13 cellular contexts compared by ENCODE assay signal in the genomic region with DNA sequence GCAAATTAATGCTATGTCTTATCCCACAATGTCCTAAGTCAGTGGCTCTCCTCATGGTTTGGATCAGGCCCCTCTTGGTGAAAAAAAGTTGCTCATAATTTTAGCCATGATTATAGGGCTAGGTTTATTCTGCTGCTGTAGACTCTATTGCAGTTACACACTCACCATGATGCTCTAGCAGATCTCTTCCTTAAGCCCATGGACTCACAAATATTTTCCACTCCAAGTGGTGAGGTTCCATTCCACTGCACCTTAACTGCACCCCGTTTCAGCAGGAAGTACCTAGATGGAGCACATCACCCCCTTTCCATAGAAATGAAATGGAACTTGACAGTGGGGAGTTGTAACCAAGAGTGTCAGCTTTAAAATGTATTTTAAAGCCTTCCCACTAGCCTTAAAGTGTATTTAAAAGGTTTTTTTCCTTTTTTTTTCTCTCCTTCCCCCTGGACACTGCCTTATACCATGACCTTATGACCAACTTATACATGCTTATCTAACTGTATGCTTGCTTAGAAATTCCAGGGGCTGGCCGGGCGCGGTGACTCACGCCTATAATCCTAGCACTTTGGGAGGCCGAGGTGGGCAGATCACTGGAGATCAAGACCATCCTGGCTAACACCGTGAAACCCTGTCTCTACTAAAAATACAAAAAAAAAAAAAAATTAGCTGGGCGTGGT.
"Had no signal": no experiment of that assay in that cellular context is flagged by ENCODE, and none has a peak within 500 bp of the region (broad histone marks: within the 10 kb centered on the region; RNA-seq: fewer than 3 reads in every experiment).

No MANE protein-coding gene starts in this region.

- H3K9me3 ChIP-seq: ascending aorta, pancreas, tibial artery had no signal

- H3K4me3 Mint-ChIP-seq: activated CD4-positive, alpha-beta memory T cell treated with anti-CD3 and anti-CD28 coated beads for 36 hours; neural progenitor cell had no signal

- H3K27me3 ChIP-seq: ascending aorta, cardiac muscle cell, neural progenitor cell, pancreas, tibial artery had no signal

- H2AFZ ChIP-seq: neural progenitor cell had no signal

- H3K9ac ChIP-seq: neural progenitor cell had no signal

- H3K4me2 ChIP-seq: neural progenitor cell had no signal

- FAIRE-seq: colon, pancreas had no signal

- H3K27ac Mint-ChIP-seq: activated CD4-positive, alpha-beta memory T cell treated with anti-CD3 and anti-CD28 coated beads for 36 hours; neural progenitor cell had no signal

- DNase-seq: activated CD4-positive, alpha-beta memory T cell treated with anti-CD3 and anti-CD28 coated beads for 36 hours; activated CD4-positive, alpha-beta T cell treated with anti-CD3 and anti-CD28 coated beads for 1 hour; activated T-cell treated with anti-CD3 and anti-CD28 coated beads, Interleukin-2, amount 50 U/mL, for 48 hours; foreskin melanocyte; hippocampal formation; kidney glomerular epithelial cell; pancreas; tibial artery had no signal

- H3K4me3 ChIP-seq: ascending aorta, cardiac muscle cell, neural progenitor cell, pancreas, skin epidermis, tibial artery had no signal

- H3K36me3 ChIP-seq: ascending aorta, cardiac muscle cell, neural progenitor cell, pancreas, tibial artery had no signal

- H3K36me3 Mint-ChIP-seq: activated CD4-positive, alpha-beta memory T cell treated with anti-CD3 and anti-CD28 coated beads for 36 hours had no signal

- H3K27me3 Mint-ChIP-seq: activated CD4-positive, alpha-beta memory T cell treated with anti-CD3 and anti-CD28 coated beads for 36 hours had no signal

- H3K9me3 Mint-ChIP-seq: activated CD4-positive, alpha-beta memory T cell treated with anti-CD3 and anti-CD28 coated beads for 36 hours had no signal

- ATAC-seq: pancreas had no signal

- H3K27ac ChIP-seq: ascending aorta, cardiac muscle cell, neural progenitor cell, pancreas, skin epidermis, tibial artery had no signal

- H3K4me1 ChIP-seq: ascending aorta, neural progenitor cell, pancreas, tibial artery had no signal
